Comparison of ENCODE assay signal across 20 cellular contexts in genomic region chr9:16343249-16344237, GRCh38.
DNase-seq lines count a peak whose midpoint lies in the region; ATAC-seq and TF ChIP-seq lines count a peak whose summit lies in the region.
"Had no signal": no experiment of that assay in that cellular context is flagged by ENCODE, and none has a peak within 500 bp of the region (broad histone marks: within the 10 kb centered on the region; RNA-seq: fewer than 3 reads in every experiment).

No MANE protein-coding gene starts in this region.

- WGBS in heart left ventricle, 4 donors = 57 to 75% (median 67%) methylated on average over 12 of the region's 12 CpGs

- H3K9me3 ChIP-seq in heart left ventricle = no peaks in the 10 kb centered on the region
- H3K9me3 ChIP-seq in neural progenitor cell (ENCODE audit: low read depth) = no peaks in the 10 kb centered on the region
- H3K9me3 ChIP-seq in vagina = no peaks in the 10 kb centered on the region
- H3K9me3 ChIP-seq: mucosa of descending colon had no signal

- CTCF ChIA-PET in Calu3 (lab: Charles Lee) = no interaction called here

- intact Hi-C loops in Right ventricle myocardium inferior (cut with DNase I) = no loop called here
- intact Hi-C loops in cardiac septum (cut with DNase I) = no loop called here
- intact Hi-C loops in heart left ventricle (cut with DNase I) = loop anchor here in 2 of 10 donors (5.0 to 10.0 kb wide), 3 partner anchors 71 to 151 kb away; no protein-coding TSS in a partner anchor
- intact Hi-C loops in vagina (cut with DNase I) = no loop called here
- intact Hi-C loops in Calu3 (cut with micrococcal nuclease; ENCODE audit: unreplicated experiment) = no loop called here

- H3K27ac Mint-ChIP-seq in neural progenitor cell (peak overlapping the region; percentile 95), Calu3 (ENCODE audit: unreplicated experiment) (no peak overlapping the region)
- H3K27ac Mint-ChIP-seq: CD8-positive, alpha-beta memory T cell; progenitor cell of endocrine pancreas had no signal

- H3K27me3 ChIP-seq in heart left ventricle (no peaks in the 10 kb centered on the region), neural progenitor cell (no peaks in the 10 kb centered on the region), vagina (no peaks in the 10 kb centered on the region)

- peaks cover 40% of the 10 kb centered on the region for H3K9me3 Mint-ChIP-seq in neural progenitor cell
- peaks cover 4% of the 10 kb centered on the region for H3K9me3 Mint-ChIP-seq in Calu3 (ENCODE audit: low read depth, unreplicated experiment)

- H3K36me3 ChIP-seq in heart left ventricle = no peaks in the 10 kb centered on the region
- H3K36me3 ChIP-seq in neural progenitor cell = no peaks in the 10 kb centered on the region
- H3K36me3 ChIP-seq in vagina = no peaks in the 10 kb centered on the region

- ATAC-seq in Right ventricle myocardium inferior (peak; percentile 53), heart left ventricle (peak; percentile 41 to 60 (median 54)), GM19351 (IDR thresholded peaks at IDR 0.05; ENCODE audit: unreplicated experiment) (no peak)

- no peak overlapping the region for H2AFZ ChIP-seq in neural progenitor cell (replicated peaks)

- TF ChIP-seq CTCF in heart left ventricle (IDR thresholded peaks at IDR 0.05) = no peak
- TF ChIP-seq CTCF in neural progenitor cell (IDR thresholded peaks at IDR 0.05) = no peak
- no peak for TF ChIP-seq CTCF in vagina (IDR thresholded peaks at IDR 0.05)
- no peak for TF ChIP-seq CTCF in Calu3 (IDR thresholded peaks at IDR 0.05; ENCODE audit: unreplicated experiment)

- TF ChIP-seq POLR2A in heart left ventricle (IDR thresholded peaks at IDR 0.05) (no peak), vagina (IDR thresholded peaks at IDR 0.05) (no peak)

- peaks cover 5% of the 10 kb centered on the region for H3K36me3 Mint-ChIP-seq in neural progenitor cell
- no peaks in the 10 kb centered on the region for H3K36me3 Mint-ChIP-seq in Calu3 (ENCODE audit: insufficient read depth, unreplicated experiment)
- H3K36me3 Mint-ChIP-seq: CD8-positive, alpha-beta memory T cell had no signal

- no peaks in the 10 kb centered on the region for H3K79me2 ChIP-seq in neural progenitor cell (ENCODE audit: low read depth)

- H3K4me1 ChIP-seq in heart left ventricle = peaks cover 0 to 22% (median 8%) of the 10 kb centered on the region in 12 donors
- peaks cover 26% of the 10 kb centered on the region for H3K4me1 ChIP-seq in neural progenitor cell
- peaks cover 26% of the 10 kb centered on the region for H3K4me1 ChIP-seq in vagina

- H3K27me3 Mint-ChIP-seq in neural progenitor cell (ENCODE audit: insufficient read depth, low read depth) (peaks cover 18% of the 10 kb centered on the region), Calu3 (ENCODE audit: unreplicated experiment) (no peaks in the 10 kb centered on the region)
- H3K27me3 Mint-ChIP-seq: CD8-positive, alpha-beta memory T cell had no signal

- H3K4me3 Mint-ChIP-seq in neural progenitor cell = no peak overlapping the region
- no peak overlapping the region for H3K4me3 Mint-ChIP-seq in Calu3 (ENCODE audit: low read depth, unreplicated experiment)
- H3K4me3 Mint-ChIP-seq: CD8-positive, alpha-beta memory T cell had no signal

- no peak overlapping the region for H3K9ac ChIP-seq in neural progenitor cell

- DNase-seq in Right ventricle myocardium inferior (ENCODE audit: missing footprints) (no peak), cardiac septum (ENCODE audit: low spot score) (no peak), heart left ventricle (no peak), neural progenitor cell (ENCODE audit: low spot score) (no peak), vagina (ENCODE audit: extremely low spot score in 2 of 2) (no peak), Calu3 (no peak), SW480 (ENCODE audit: low spot score) (no peak)
- DNase-seq: activated CD4-positive, alpha-beta T cell treated with anti-CD3 and anti-CD28 coated beads for 48 hours; activated naive CD4-positive, alpha-beta T cell treated with anti-CD3 and anti-CD28 coated beads, Interleukin-2, amount 50 U/mL, for 16 hours; activated T-cell treated with anti-CD3 and anti-CD28 coated beads for 4 hours; caudate nucleus; CD8-positive, alpha-beta memory T cell; MM.1S; NCI-H2029 treated with DMSO at 0.1 percent for 48 hours; NCI-H69; RPMI8226; T-helper 9 cell had no signal

- H3K27ac ChIP-seq in heart left ventricle (peak overlapping the region in 5 of 12 donors; percentile 25 to 53 (median 34)), neural progenitor cell (no peak overlapping the region), vagina (peak overlapping the region; percentile 66)

- H3F3A ChIP-seq in neural progenitor cell (ENCODE audit: low read depth) = peaks cover 22% of the 10 kb centered on the region

- H3K4me3 ChIP-seq in heart left ventricle (no peak overlapping the region), neural progenitor cell (no peak overlapping the region), vagina (no peak overlapping the region)
- H3K4me3 ChIP-seq: mucosa of descending colon had no signal

- no peaks in the 10 kb centered on the region for H4K20me1 ChIP-seq in neural progenitor cell (ENCODE audit: low read depth)

- BruUV-seq in Calu3 (replicated peaks; lab: Mats Ljungman, UMichigan) = no TSS peak

- no peak overlapping the region for H3K4me2 ChIP-seq in neural progenitor cell

- H3K4me1 Mint-ChIP-seq in neural progenitor cell (peaks cover 54% of the 10 kb centered on the region), Calu3 (ENCODE audit: low read depth, unreplicated experiment) (peaks cover 18% of the 10 kb centered on the region)
- H3K4me1 Mint-ChIP-seq: CD8-positive, alpha-beta memory T cell had no signal
